16 cellular contexts compared by ENCODE assay signal in genomic region chr2:203741566-203741965, GRCh38. TPM values are rescaled to one million over a fixed set of nuclear protein-coding genes. Genes with fewer than 3 reads are reported as not detected.
A peak's percentile ranks its signal among the peaks of the same experiment; 100 is the strongest.
DNase-seq lines count a peak whose midpoint lies in the region; ATAC-seq and TF ChIP-seq lines count a peak whose summit lies in the region.
"Had no signal": no experiment of that assay in that cellular context is flagged by ENCODE, and none has a peak within 500 bp of the region (broad histone marks: within the 10 kb centered on the region; RNA-seq: fewer than 3 reads in every experiment).

No MANE protein-coding gene starts in this region.

- CTCF ChIA-PET in WTC11 (lab: Charles Lee) = no interaction called here

- no peaks in the 10 kb centered on the region for H3K27me3 ChIP-seq in Peyer's patch
- H3K27me3 ChIP-seq: foreskin keratinocyte, uterus had no signal

- no peak overlapping the region for H3K4me3 ChIP-seq in Peyer's patch
- H3K4me3 ChIP-seq: uterus had no signal

- peaks cover 23 to 49% of the 10 kb centered on the region in 2 donors for H3K36me3 Mint-ChIP-seq in activated T-cell treated with anti-CD3 and anti-CD28 coated beads, Interleukin-2, amount 50 U/mL, for 72 hours (ENCODE audit: insufficient read depth in 2 of 2)
- peaks cover 22% of the 10 kb centered on the region for H3K36me3 Mint-ChIP-seq in central memory CD8-positive, alpha-beta T cell (ENCODE audit: insufficient read depth)
- H3K36me3 Mint-ChIP-seq in WTC11 = no peaks in the 10 kb centered on the region
- H3K36me3 Mint-ChIP-seq: IgD-negative memory B cell had no signal

- H3K4me1 Mint-ChIP-seq in activated T-cell treated with anti-CD3 and anti-CD28 coated beads, Interleukin-2, amount 50 U/mL, for 72 hours (ENCODE audit: low read depth) = peaks cover 91% of the 10 kb centered on the region
- H3K4me1 Mint-ChIP-seq in central memory CD8-positive, alpha-beta T cell = peaks cover 60% of the 10 kb centered on the region
- H3K4me1 Mint-ChIP-seq in stimulated activated naive CD8-positive, alpha-beta T cell treated with anti-CD3 and anti-CD28 coated beads, Interleukin-15, amount 100 ng/mL, for 72 hours = peaks cover 87% of the 10 kb centered on the region
- H3K4me1 Mint-ChIP-seq in WTC11 = peaks cover 4% of the 10 kb centered on the region; the same call in 1 of the 2 replicates
- H3K4me1 Mint-ChIP-seq: IgD-negative memory B cell had no signal

- peak overlapping the region; percentile 78 for H3K27ac Mint-ChIP-seq in activated T-cell treated with anti-CD3 and anti-CD28 coated beads, Interleukin-2, amount 50 U/mL, for 72 hours
- peak overlapping the region; percentile 84 for H3K27ac Mint-ChIP-seq in central memory CD8-positive, alpha-beta T cell (ENCODE audit: low read depth)
- H3K27ac Mint-ChIP-seq in stimulated activated naive CD8-positive, alpha-beta T cell treated with anti-CD3 and anti-CD28 coated beads, Interleukin-15, amount 100 ng/mL, for 72 hours = peak overlapping the region; percentile 75 to 98
- no peak overlapping the region for H3K27ac Mint-ChIP-seq in WTC11
- H3K27ac Mint-ChIP-seq: IgD-negative memory B cell had no signal

- ATAC-seq in activated T-cell treated with anti-CD3 and anti-CD28 coated beads, Interleukin-2, amount 50 U/mL, for 72 hours (replicated peaks in 1 of 2) = peak; percentile 5 to 12
- peak; percentile 74 for ATAC-seq in central memory CD8-positive, alpha-beta T cell (replicated peaks; ENCODE audit: extremely low read depth, poor library complexity, severe bottlenecking)
- ATAC-seq in stimulated activated naive CD8-positive, alpha-beta T cell treated with anti-CD3 and anti-CD28 coated beads, Interleukin-15, amount 100 ng/mL, for 72 hours = peak; percentile 35
- no peak for ATAC-seq in GM21576 (IDR thresholded peaks at IDR 0.05; ENCODE audit: unreplicated experiment)
- ATAC-seq in WTC11 = no peak
- ATAC-seq: foreskin keratinocyte had no signal

- H3K9me3 ChIP-seq in Peyer's patch = no peaks in the 10 kb centered on the region
- H3K9me3 ChIP-seq: uterus had no signal

- H3K4me3 Mint-ChIP-seq in activated T-cell treated with anti-CD3 and anti-CD28 coated beads, Interleukin-2, amount 50 U/mL, for 72 hours = peak overlapping the region; percentile 49 to 63
- H3K4me3 Mint-ChIP-seq in central memory CD8-positive, alpha-beta T cell = peak overlapping the region; percentile 42
- H3K4me3 Mint-ChIP-seq in stimulated activated naive CD8-positive, alpha-beta T cell treated with anti-CD3 and anti-CD28 coated beads, Interleukin-15, amount 100 ng/mL, for 72 hours = peak overlapping the region; percentile 27 to 79
- H3K4me3 Mint-ChIP-seq in WTC11 = no peak overlapping the region
- H3K4me3 Mint-ChIP-seq: IgD-negative memory B cell had no signal

- no peaks in the 10 kb centered on the region for H3K4me1 ChIP-seq in Peyer's patch
- H3K4me1 ChIP-seq: foreskin keratinocyte, uterus had no signal

- H3K27me3 Mint-ChIP-seq in activated T-cell treated with anti-CD3 and anti-CD28 coated beads, Interleukin-2, amount 50 U/mL, for 72 hours (ENCODE audit: low read depth) = no peaks in the 10 kb centered on the region
- no peaks in the 10 kb centered on the region for H3K27me3 Mint-ChIP-seq in central memory CD8-positive, alpha-beta T cell
- no peaks in the 10 kb centered on the region for H3K27me3 Mint-ChIP-seq in stimulated activated naive CD8-positive, alpha-beta T cell treated with anti-CD3 and anti-CD28 coated beads, Interleukin-15, amount 100 ng/mL, for 72 hours
- no peaks in the 10 kb centered on the region for H3K27me3 Mint-ChIP-seq in WTC11 (ENCODE audit: low read depth)

- peaks cover 7 to 8% of the 10 kb centered on the region in 2 donors for H3K9me3 Mint-ChIP-seq in activated T-cell treated with anti-CD3 and anti-CD28 coated beads, Interleukin-2, amount 50 U/mL, for 72 hours
- peaks cover 6% of the 10 kb centered on the region for H3K9me3 Mint-ChIP-seq in central memory CD8-positive, alpha-beta T cell
- peaks cover 10% of the 10 kb centered on the region in 2 donors for H3K9me3 Mint-ChIP-seq in stimulated activated naive CD8-positive, alpha-beta T cell treated with anti-CD3 and anti-CD28 coated beads, Interleukin-15, amount 100 ng/mL, for 72 hours
- peaks cover 6% of the 10 kb centered on the region for H3K9me3 Mint-ChIP-seq in WTC11

- POLR2A ChIA-PET in WTC11 (lab: Charles Lee) = no interaction called here

- no peaks in the 10 kb centered on the region for H3K36me3 ChIP-seq in Peyer's patch
- H3K36me3 ChIP-seq: uterus had no signal

- TF ChIP-seq POLR2A in Peyer's patch (IDR thresholded peaks at IDR 0.05) = no peak

- TF ChIP-seq CTCF in Peyer's patch (IDR thresholded peaks at IDR 0.05) (no peak), WTC11 (IDR thresholded peaks at IDR 0.05) (no peak)

- no peak for DNase-seq in activated T-cell treated with anti-CD3 and anti-CD28 coated beads, Interleukin-2, amount 50 U/mL, for 72 hours
- DNase-seq in activated T-cell treated with anti-CD3 and anti-CD28 coated beads, Interleukin-2, amount 50 U/mL, for 1 hour = no peak
- DNase-seq in Peyer's patch (peak in 1 of 3 donors; percentile 38), WTC11 (ENCODE audit: low spot score) (no peak), NCI-H2171 treated with DMSO at 0.1 percent for 48 hours (lab: John Stamatoyannopoulos, UW) (no peak)
- no peak for DNase-seq in central memory CD8-positive, alpha-beta T cell (ENCODE audit: low spot score in 2 of 2)
- DNase-seq in stimulated activated naive CD8-positive, alpha-beta T cell treated with anti-CD3 and anti-CD28 coated beads, Interleukin-15, amount 100 ng/mL, for 72 hours = peak in 1 of 2 donors; percentile 18
- DNase-seq: anterior cingulate cortex, Calu3, foreskin keratinocyte, GDM1, NCI-H1092 treated with DMSO at 0.1 percent for 48 hours, NCI-H774, uterus had no signal

- peak overlapping the region in 3 of 4 donors; percentile 52 to 63 (median 52) for H3K27ac ChIP-seq in Peyer's patch
- H3K27ac ChIP-seq: foreskin keratinocyte, uterus had no signal

TF ChIP-seq in WTC11, 78 proteins besides CTCF, POLR2A, EP300 and RAD21 (continues in another document):
- TF ChIP-seq NFE2L1 (CRISPR knock-in tag; IDR thresholded peaks at IDR 0.05) (no peak), GTF2I (CRISPR knock-in tag; conservative IDR thresholded peaks at IDR 0.05) (no peak), NR3C1 (CRISPR knock-in tag; conservative IDR thresholded peaks at IDR 0.05; ENCODE audit: low read depth) (no peak), ETV6 (CRISPR knock-in tag; IDR thresholded peaks at IDR 0.05) (no peak), ZNF219 (CRISPR knock-in tag; IDR thresholded peaks at IDR 0.05; ENCODE audit: borderline replicate concordance) (no peak), ZNF671 (CRISPR knock-in tag; IDR thresholded peaks at IDR 0.05) (no peak), NR1H2 (CRISPR knock-in tag; IDR thresholded peaks at IDR 0.05) (no peak), GABPB1 (CRISPR knock-in tag; IDR thresholded peaks at IDR 0.05) (no peak), MLX (CRISPR knock-in tag; IDR thresholded peaks at IDR 0.05) (no peak), USF1 (CRISPR knock-in tag; IDR thresholded peaks at IDR 0.05) (no peak), FOXP1 (CRISPR knock-in tag; IDR thresholded peaks at IDR 0.05; ENCODE audit: borderline replicate concordance) (no peak), TP53 (CRISPR knock-in tag; IDR thresholded peaks at IDR 0.05) (no peak), ZNF512 (CRISPR knock-in tag; IDR thresholded peaks at IDR 0.05; ENCODE audit: borderline replicate concordance) (no peak), CDX4 (CRISPR knock-in tag; IDR thresholded peaks at IDR 0.05; ENCODE audit: borderline replicate concordance) (no peak), TEAD4 (CRISPR knock-in tag; IDR thresholded peaks at IDR 0.05) (no peak), KAT7 (CRISPR knock-in tag; IDR thresholded peaks at IDR 0.05; ENCODE audit: borderline replicate concordance) (no peak)

RNA-seq across cellular contexts. Expression of gene CD28, which starts 35.1 kb away (rescaled TPM):
- total RNA-seq in activated T-cell treated with anti-CD3 and anti-CD28 coated beads, Interleukin-2, amount 50 U/mL, for 72 hours = 100 to 1,000 TPM; 177 to 206 TPM
- 1 to 10 TPM in 1 of 4 donors, under 1 TPM in 3; 0.53 to 5.0 (median 0.76) TPM for total RNA-seq in Peyer's patch
- total RNA-seq in WTC11 (2021) = 0.11 to 0.50 TPM (median 0.16 TPM) in 3 replicates
- total RNA-seq: Calu3, foreskin keratinocyte had no signal

Comparison
In these comparisons a context has a peak if more than half of its experiments do, and no peak if none do; other contexts are left out.
1. ATAC-seq: peak in activated T-cell treated with anti-CD3 and anti-CD28 coated beads, Interleukin-2, amount 50 U/mL, for 72 hours (2 of 2), central memory CD8-positive, alpha-beta T cell (single experiment) and stimulated activated naive CD8-positive, alpha-beta T cell treated with anti-CD3 and anti-CD28 coated beads, Interleukin-15, amount 100 ng/mL, for 72 hours (single experiment); none in GM21576 (single experiment) and WTC11 (single experiment).
2. RNA of gene CD28, which starts 35.1 kb away (total RNA-seq): 177 to 206 TPM in activated T-cell treated with anti-CD3 and anti-CD28 coated beads, Interleukin-2, amount 50 U/mL, for 72 hours; 0.53 to 5.0 TPM in Peyer's patch and 0.11 to 0.50 TPM in WTC11; every median in the first group is over 10 times any median in the second.